10 cellular contexts compared by ENCODE assay signal in the genomic region with DNA sequence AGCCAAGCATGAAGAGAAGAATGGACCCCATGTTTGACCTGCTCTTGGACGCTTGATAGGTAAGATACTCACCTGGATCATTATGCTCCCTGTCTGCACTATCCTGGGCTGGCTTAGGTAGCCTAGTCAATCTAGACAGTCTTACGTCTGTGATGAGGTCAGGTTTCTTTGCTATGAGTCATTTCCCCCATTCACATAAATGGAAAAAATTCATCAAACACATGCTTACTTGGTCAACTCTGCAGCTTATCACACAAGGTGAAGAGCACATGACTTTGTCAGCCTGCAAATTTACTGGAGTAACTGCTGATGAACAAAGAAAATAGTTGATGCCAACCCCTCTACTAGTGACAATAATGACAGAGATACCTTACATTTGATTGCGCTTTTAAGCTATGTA.
DNase-seq lines count a peak whose midpoint lies in the region; ATAC-seq, FAIRE-seq and TF ChIP-seq lines count a peak whose summit lies in the region.
"Had no signal": no experiment of that assay in that cellular context is flagged by ENCODE, and none has a peak within 500 bp of the region (broad histone marks: within the 10 kb centered on the region; RNA-seq: fewer than 3 reads in every experiment).

No MANE protein-coding gene starts in this region.

- in situ Hi-C loops in SK-MEL-5 (cut with HindIII; ENCODE audit: low pct_unique_long_range_greater_than_20kb, low sequenced_read_pairs): no loop called here

- peaks cover 0 to 3% of the 10 kb centered on the region in 2 donors for H3K4me1 ChIP-seq in small intestine (ENCODE audit: control insufficient read depth in 2 of 2, insufficient read depth in 1 of 2, low read depth in 1 of 2, low read length in 1 of 2)

- ATAC-seq in GM21528 (IDR thresholded peaks at IDR 0.05; ENCODE audit: low FRiP score, unreplicated experiment): no peak
- ATAC-seq in HG02798 (IDR thresholded peaks at IDR 0.05; ENCODE audit: poor library complexity, unreplicated experiment): no peak

- CTCF ChIA-PET in AG04450 (lab: Charles Lee): interaction anchor here (0.8 kb wide), 1 partner anchor 336 kb away, joined by 5 read pairs; no protein-coding TSS in a partner anchor

- TF ChIP-seq POLR2A in H54 (IDR thresholded peaks at IDR 0.05; ENCODE audit: low read depth, low read length): no peak

- FAIRE-seq in H54 (lab: Jason Lieb, UNC) (no peak), small intestine (lab: Jason Lieb, UNC) (no peak)
- FAIRE-seq: kidney had no signal

- POLR2A ChIA-PET in AG04450 (lab: Yijun Ruan, JAX): no interaction called here

- H3K27ac ChIP-seq in AG04450 (ENCODE audit: low read depth, low read length): peak overlapping the region; percentile 33
- H3K27ac ChIP-seq in small intestine (ENCODE audit: low read depth in 1 of 2, low read length in 1 of 2): no peak overlapping the region
- H3K27ac ChIP-seq: spleen had no signal

- no peak overlapping the region for H3K4me3 ChIP-seq in AG04450 (ENCODE audit: low read depth, low read length)
- no peak overlapping the region for H3K4me3 ChIP-seq in small intestine (ENCODE audit: low read depth in 1 of 2, low read length in 2 of 2)
- H3K4me3 ChIP-seq: spleen had no signal

- H3K27me3 ChIP-seq in AG04450 (ENCODE audit: control insufficient read depth, insufficient read depth, low read length): no peaks in the 10 kb centered on the region
- no peaks in the 10 kb centered on the region for H3K27me3 ChIP-seq in small intestine (ENCODE audit: control insufficient read depth in 2 of 2, insufficient read depth in 2 of 2, low read length in 2 of 2)

- H3K9me3 ChIP-seq in AG04450 (ENCODE audit: control insufficient read depth, insufficient read depth, low read length) (no peaks in the 10 kb centered on the region), small intestine (ENCODE audit: control insufficient read depth, low read depth) (no peaks in the 10 kb centered on the region)
- H3K9me3 ChIP-seq: spleen had no signal

- peak; percentile 61 for DNase-seq in AG04450 (ENCODE audit: low read depth, low spot score)
- peak; percentile 27 for DNase-seq in H54 (ENCODE audit: insufficient read length, low spot score)
- peak; percentile 10 for DNase-seq in SK-MEL-5 (ENCODE audit: low read depth, low spot score)
- peak; percentile 73 for DNase-seq in fibroblast of peridontal ligament (ENCODE audit: extremely low read depth)
- no peak for DNase-seq in central memory CD4-positive, alpha-beta T cell
- no peak for DNase-seq in small intestine
- DNase-seq: kidney, spleen had no signal

- no peak for TF ChIP-seq CTCF in AG04450 (IDR thresholded peaks at IDR 0.05; ENCODE audit: low read depth, low read length)

- H3K36me3 ChIP-seq in small intestine (ENCODE audit: control insufficient read depth in 2 of 2, insufficient read depth in 2 of 2, low read length in 2 of 2): no peaks in the 10 kb centered on the region
- H3K36me3 ChIP-seq: spleen had no signal

- WGBS in small intestine, 3 donors: 78 to 82% (median 81%) methylated on average over 3 of the region's 3 CpGs

Comparison
In these comparisons a context has a peak if more than half of its experiments do, and no peak if none do; other contexts are left out.
1. DNase-seq: peak in AG04450 (single experiment), H54 (single experiment), SK-MEL-5 (single experiment) and fibroblast of peridontal ligament (single experiment); none in central memory CD4-positive, alpha-beta T cell (single experiment) and small intestine (single experiment).